ENCODE assay signal across 8 cellular contexts in genomic region chr7:20777377-20778062, GRCh38. TPM values are rescaled to one million over a fixed set of nuclear protein-coding genes. Genes with fewer than 3 reads are reported as not detected.
DNase-seq lines count a peak whose midpoint lies in the region; ATAC-seq and TF ChIP-seq lines count a peak whose summit lies in the region.

No MANE protein-coding gene starts in this region.

- ATAC-seq in heart right ventricle (peak in 5 of 8 donors; percentile 14 to 69 (median 27)), Right ventricle myocardium inferior (no peak), IMR-90 (ENCODE audit: low read depth) (peak; percentile 53; the same call in 1 of the 2 replicates)

- no peak overlapping the region for H3K23ac ChIP-seq in IMR-90 (ENCODE audit: low read depth, low read length)

- H3K14ac ChIP-seq in IMR-90 (replicated peaks; ENCODE audit: low read depth, low read length): no peak overlapping the region

- no peak overlapping the region for H2BK120ac ChIP-seq in IMR-90 (ENCODE audit: low read depth, low read length)

- no peaks in the 10 kb centered on the region for H3K79me1 ChIP-seq in IMR-90 (ENCODE audit: low read depth in 1 of 2, low read length in 2 of 2)

- no peak for TF ChIP-seq EP300 in sigmoid colon (IDR thresholded peaks at IDR 0.05)

- H2BK5ac ChIP-seq in IMR-90 (ENCODE audit: low read depth, low read length, poor library complexity, severe bottlenecking): no peak overlapping the region

- no peak overlapping the region for H4K5ac ChIP-seq in IMR-90 (ENCODE audit: low read depth, low read length)

- H3K9me3 ChIP-seq in heart right ventricle: no peaks in the 10 kb centered on the region
- H3K9me3 ChIP-seq in IMR-90 (ENCODE audit: control insufficient read depth, insufficient read depth, low read length): no peaks in the 10 kb centered on the region
- no peaks in the 10 kb centered on the region for H3K9me3 ChIP-seq in sigmoid colon

- CTCF ChIA-PET in IMR-90 (lab: Yijun Ruan, JAX): no interaction called here

- no peaks in the 10 kb centered on the region for H3K36me3 Mint-ChIP-seq in endothelial cell (ENCODE audit: low read depth, unreplicated experiment)

- TF ChIP-seq CTCF in heart right ventricle (IDR thresholded peaks at IDR 0.05) (no peak), IMR-90 (conservative IDR thresholded peaks at IDR 0.05; ENCODE audit: low read depth, low read length) (no peak), endothelial cell (IDR thresholded peaks at IDR 0.05; ENCODE audit: unreplicated experiment) (no peak), sigmoid colon (IDR thresholded peaks at IDR 0.05) (no peak)

- no peak overlapping the region; the same call in 1 of the 2 replicates for H3K4me2 ChIP-seq in IMR-90 (ENCODE audit: low read depth, low read length)

- H3K4me3 ChIP-seq in heart right ventricle: peak overlapping the region in 6 of 10 donors; percentile 16 to 35 (median 27)
- H3K4me3 ChIP-seq in IMR-90 (ENCODE audit: insufficient read depth, low read depth, low read length): no peak overlapping the region
- peak overlapping the region in 3 of 4 donors; percentile 6 to 31 (median 31) for H3K4me3 ChIP-seq in sigmoid colon

- peaks cover 33% of the 10 kb centered on the region for H3K4me1 Mint-ChIP-seq in endothelial cell (ENCODE audit: unreplicated experiment)

- no peak overlapping the region for H4K91ac ChIP-seq in IMR-90 (ENCODE audit: insufficient read depth, low read depth, low read length)

- no peak overlapping the region for H3K56ac ChIP-seq in IMR-90 (ENCODE audit: extremely low read depth, insufficient read depth, low read length)

- POLR2A ChIA-PET in IMR-90 (lab: Charles Lee; ENCODE audit: unreplicated experiment): interaction anchor here (0.6 kb wide), 1 partner anchor 756 kb away, joined by 3 read pairs; no protein-coding TSS in a partner anchor

- H3K18ac ChIP-seq in IMR-90 (ENCODE audit: low read depth, low read length): no peak overlapping the region

- BruUV-seq in IMR-90 (replicated peaks; lab: Mats Ljungman, UMichigan): no TSS peak

- intact Hi-C loops in heart right ventricle (cut with DNase I): loop anchor here in 6 of 10 donors (2.0 to 10.0 kb wide), 4 partner anchors 475 to 730 kb away; no protein-coding TSS in a partner anchor
- intact Hi-C loops in Right ventricle myocardium inferior (cut with DNase I): no loop called here
- intact Hi-C loops in IMR-90 (cut with micrococcal nuclease): loop anchor here (1.0 to 5.0 kb wide), 4 partner anchors 477 to 1305 kb away; no protein-coding TSS in a partner anchor
- intact Hi-C loops in sigmoid colon (cut with DNase I): loop anchor here (5.0 kb wide), 2 partner anchors 730 to 1305 kb away; no protein-coding TSS in a partner anchor

- H3K27ac ChIP-seq in heart right ventricle (no peak overlapping the region), IMR-90 (ENCODE audit: insufficient read depth, low read length) (no peak overlapping the region), sigmoid colon (no peak overlapping the region)

- H3K4ac ChIP-seq in IMR-90 (ENCODE audit: low read depth, low read length): no peak overlapping the region

- TF ChIP-seq RAD21 in IMR-90 (IDR thresholded peaks at IDR 0.05; ENCODE audit: low read length): no peak

- no peaks in the 10 kb centered on the region for H4K20me1 ChIP-seq in IMR-90 (ENCODE audit: insufficient read depth, low read length)

- H3K27me3 Mint-ChIP-seq in endothelial cell (ENCODE audit: unreplicated experiment): peaks cover 4% of the 10 kb centered on the region

- H2AK5ac ChIP-seq in IMR-90 (ENCODE audit: low read depth, low read length): no peak overlapping the region

- peak overlapping the region; percentile 86 for H3K4me3 Mint-ChIP-seq in endothelial cell (ENCODE audit: unreplicated experiment)

- in situ Hi-C loops in IMR-90 (cut with MboI; ENCODE audit: low sequenced_read_pairs): loop anchor here (10.0 kb wide), 2 partner anchors 727 to 1227 kb away; no protein-coding TSS in a partner anchor

- dilution Hi-C loops in IMR-90 (cut with HindIII; ENCODE audit: low sequenced_read_pairs, unreplicated experiment): no loop called here

- H2AFZ ChIP-seq in IMR-90 (replicated peaks; ENCODE audit: low read length, poor library complexity): peak overlapping the region; percentile 82

- 8% methylated on average over 28 to 30 of the region's 30 CpGs for WGBS in heart right ventricle, 2 donors
- 2% methylated on average over 16 of the region's 30 CpGs; no CpG with 5 or more reads in 1 of the 2 experiments for WGBS in IMR-90 (ENCODE audit: extremely low coverage in 2 of 2, insufficient read length in 1 of 2), 2 experiments
- WGBS in sigmoid colon, 2 donors: 7 to 8% methylated on average over 30 of the region's 30 CpGs

- no peak overlapping the region for H4K8ac ChIP-seq in IMR-90 (ENCODE audit: low read depth in 2 of 2, low read length in 2 of 2)

- H3K4me1 ChIP-seq in heart right ventricle (peaks cover 0 to 13% (median 8%) of the 10 kb centered on the region in 9 donors), IMR-90 (ENCODE audit: control insufficient read depth, insufficient read depth, low read length) (no peaks in the 10 kb centered on the region), sigmoid colon (peaks cover 0 to 12% (median 11%) of the 10 kb centered on the region in 4 donors)

- no peaks in the 10 kb centered on the region for H3K36me3 ChIP-seq in heart right ventricle
- no peaks in the 10 kb centered on the region for H3K36me3 ChIP-seq in IMR-90 (ENCODE audit: control insufficient read depth, insufficient read depth, low read length)
- H3K36me3 ChIP-seq in sigmoid colon: no peaks in the 10 kb centered on the region

- TF ChIP-seq POLR2A in IMR-90 (IDR thresholded peaks at IDR 0.05; ENCODE audit: low read depth, low read length) (no peak), sigmoid colon (IDR thresholded peaks at IDR 0.05) (no peak)

- H3K9ac ChIP-seq in IMR-90 (ENCODE audit: low read depth, low read length): no peak overlapping the region

- H3K27ac Mint-ChIP-seq in endothelial cell (ENCODE audit: unreplicated experiment): peak overlapping the region; percentile 6

- H2BK15ac ChIP-seq in IMR-90 (ENCODE audit: low read depth, low read length): no peak overlapping the region

- H2AK9ac ChIP-seq in IMR-90 (replicated peaks; ENCODE audit: low read depth, low read length, poor library complexity): no peak overlapping the region

- H2BK20ac ChIP-seq in IMR-90 (ENCODE audit: low read depth, low read length): no peak overlapping the region

- H3K9me1 ChIP-seq in IMR-90 (ENCODE audit: insufficient read depth, low read length): no peaks in the 10 kb centered on the region

- H3K27me3 ChIP-seq in heart right ventricle: peaks cover 17 to 100% (median 100%) of the 10 kb centered on the region in 7 donors
- H3K27me3 ChIP-seq in IMR-90 (ENCODE audit: control insufficient read depth, insufficient read depth, low read length): peaks cover 41% of the 10 kb centered on the region
- peaks cover 36 to 99% (median 77%) of the 10 kb centered on the region in 3 donors for H3K27me3 ChIP-seq in sigmoid colon

- no peak for DNase-seq in heart right ventricle
- DNase-seq in Right ventricle myocardium inferior (ENCODE audit: missing footprints): no peak
- no peak for DNase-seq in IMR-90
- no peak for DNase-seq in endothelial cell (ENCODE audit: low spot score)
- no peak for DNase-seq in sigmoid colon
- no peak for DNase-seq in NCI-H1417 treated with DMSO at 0.1 percent for 48 hours (lab: John Stamatoyannopoulos, UW)
- DNase-seq in ureter (ENCODE audit: low spot score): no peak
- DNase-seq in NAMALWA (ENCODE audit: low spot score): no peak

- no peaks in the 10 kb centered on the region for H3K9me3 Mint-ChIP-seq in endothelial cell (ENCODE audit: unreplicated experiment)

TF ChIP-seq in IMR-90, 13 proteins besides CTCF, POLR2A, EP300 and RAD21:
- TF ChIP-seq ELK1 (IDR thresholded peaks at IDR 0.05; ENCODE audit: borderline replicate concordance, low read depth, low read length): no peak
- no peak for TF ChIP-seq RCOR1 (IDR thresholded peaks at IDR 0.05; ENCODE audit: insufficient replicate concordance, low read length)
- TF ChIP-seq MAFK (IDR thresholded peaks at IDR 0.05; ENCODE audit: low read depth, low read length): no peak
- TF ChIP-seq FOS (IDR thresholded peaks at IDR 0.05; ENCODE audit: low read depth, low read length): no peak
- no peak for TF ChIP-seq CHD1 (IDR thresholded peaks at IDR 0.05; ENCODE audit: low read depth, low read length)
- TF ChIP-seq MAZ (IDR thresholded peaks at IDR 0.05; ENCODE audit: borderline replicate concordance, low read depth, low read length): no peak
- TF ChIP-seq NFE2L2 (IDR thresholded peaks at IDR 0.05; ENCODE audit: low read depth, low read length): no peak
- TF ChIP-seq, protein P1, sequence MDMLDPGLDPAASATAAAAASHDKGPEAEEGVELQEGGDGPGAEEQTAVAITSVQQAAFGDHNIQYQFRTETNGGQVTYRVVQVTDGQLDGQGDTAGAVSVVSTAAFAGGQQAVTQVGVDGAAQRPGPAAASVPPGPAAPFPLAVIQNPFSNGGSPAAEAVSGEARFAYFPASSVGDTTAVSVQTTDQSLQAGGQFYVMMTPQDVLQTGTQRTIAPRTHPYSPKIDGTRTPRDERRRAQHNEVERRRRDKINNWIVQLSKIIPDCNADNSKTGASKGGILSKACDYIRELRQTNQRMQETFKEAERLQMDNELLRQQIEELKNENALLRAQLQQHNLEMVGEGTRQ (IDR thresholded peaks at IDR 0.05; ENCODE audit: low read depth, low read length): no peak
- no peak for TF ChIP-seq CEBPB (IDR thresholded peaks at IDR 0.05; ENCODE audit: low read depth, low read length)
- no peak for TF ChIP-seq RFX5 (IDR thresholded peaks at IDR 0.05; ENCODE audit: low read depth, low read length)
- TF ChIP-seq MXI1 (IDR thresholded peaks at IDR 0.05; ENCODE audit: borderline replicate concordance, low read depth, low read length): no peak

RNA-seq across cellular contexts. Expression of gene SP8, which starts 9.2 kb away (rescaled TPM):
- total RNA-seq in heart right ventricle (not detected), Right ventricle myocardium inferior (not detected), IMR-90 (2012; rRNA removed) (not detected in 2 replicates), endothelial cell (ENCODE audit: unreplicated experiment) (0.82 TPM), sigmoid colon (not detected), ureter (not detected)
- polyA plus RNA-seq in heart right ventricle (not detected), IMR-90 (2012; rRNA removed) (not detected in 2 replicates), sigmoid colon (not detected)
- not detected in 2 replicates for polyA plus RNA-seq in IMR-90 (2012; cell fraction: cytosol; rRNA removed)
- polyA plus RNA-seq in IMR-90 (2012; cell fraction: nucleus; rRNA removed; ENCODE audit: low replicate concordance): not detected in 2 replicates
